34 cellular contexts compared by ENCODE assay signal in the genomic region with DNA sequence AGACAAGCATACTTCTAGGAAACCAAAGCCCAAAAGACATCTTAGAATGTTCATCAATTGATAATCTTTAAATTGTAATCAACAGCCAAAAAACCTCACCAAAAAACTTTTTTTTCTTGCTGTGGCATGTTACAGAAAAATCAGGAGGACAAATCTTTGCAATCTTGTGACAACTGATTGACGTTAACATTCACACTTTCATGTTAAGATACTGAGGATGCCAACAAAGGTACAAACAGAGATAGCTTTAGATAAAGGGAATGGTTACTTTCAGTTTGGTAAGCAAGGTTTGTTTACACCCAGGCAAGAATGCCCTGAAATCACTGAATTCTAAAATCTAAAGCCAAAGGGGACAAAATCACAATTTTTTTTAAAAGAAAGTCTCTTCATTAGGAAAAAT.
DNase-seq lines count a peak whose midpoint lies in the region; FAIRE-seq and TF ChIP-seq lines count a peak whose summit lies in the region.
"Had no signal": no experiment of that assay in that cellular context is flagged by ENCODE, and none has a peak within 500 bp of the region (broad histone marks: within the 10 kb centered on the region; RNA-seq: fewer than 3 reads in every experiment).

No MANE protein-coding gene starts in this region.

- peaks cover 9% of the 10 kb centered on the region for H4K20me1 ChIP-seq in smooth muscle cell (ENCODE audit: low read depth)

- FAIRE-seq in D721Med (lab: Jason Lieb, UNC) (peak; percentile 41), urothelium cell line (lab: Jason Lieb, UNC) (peak; percentile 9)
- FAIRE-seq: A204.1, A549 had no signal

- H2AK5ac ChIP-seq in mesenchymal stem cell (ENCODE audit: low read length, severe bottlenecking) = no peak overlapping the region
- H2AK5ac ChIP-seq in mesendoderm (ENCODE audit: low read length) = no peak overlapping the region

- H2BK120ac ChIP-seq in mesenchymal stem cell (ENCODE audit: low read depth, low read length) (no peak overlapping the region), mesendoderm (ENCODE audit: low read depth, low read length) (no peak overlapping the region)

- DNase-seq in D721Med (ENCODE audit: insufficient read length, low spot score) (no peak), mesenchymal stem cell (no peak), mesendoderm (peak; percentile 70), urothelium cell line (ENCODE audit: low spot score) (no peak), smooth muscle cell (lab: John Stamatoyannopoulos, UW; ENCODE audit: unreplicated experiment) (no peak), germinal center (ENCODE audit: low spot score) (no peak), dermis blood vessel endothelial cell (no peak)
- DNase-seq in activated CD4-positive, alpha-beta T cell treated with anti-CD3 and anti-CD28 coated beads for 4 hours = no peak
- DNase-seq: 8988T; ACHN; AML-193; BE2C; C1 segment of cervical spinal cord; Caco-2; Calu3; CD4-positive, alpha-beta memory T cell; CD4-positive, alpha-beta T cell; CD4-positive, CD25-positive, alpha-beta regulatory T cell; CD8-positive, alpha-beta memory T cell; CD8-positive, alpha-beta T cell; COR-L47; DMS 273 treated with DMSO at 0.1 percent for 48 hours; DMS153; DMS53; DMS79; DMS79 treated with DMSO at 0.1 percent for 48 hours; DND-41; EL had no signal

- H3K9ac ChIP-seq in mesenchymal stem cell (ENCODE audit: low read length) (peak overlapping the region; percentile 31), mesendoderm (ENCODE audit: low read length) (no peak overlapping the region), smooth muscle cell (ENCODE audit: low read depth) (no peak overlapping the region)
- H3K9ac ChIP-seq: BLaER1; BLaER1 treated with 17β-estradiol and CSF1 and Interleukin-3, amounts not matched to agents 10 nM and 100 nM had no signal

- H3K4me2 ChIP-seq in mesenchymal stem cell (ENCODE audit: low read length, poor library complexity, severe bottlenecking) = no peak overlapping the region
- H3K4me2 ChIP-seq in mesendoderm (ENCODE audit: low read length) = no peak overlapping the region
- H3K4me2 ChIP-seq in smooth muscle cell = no peak overlapping the region
- H3K4me2 ChIP-seq: A549; BLaER1; BLaER1 treated with 17β-estradiol and CSF1 and Interleukin-3, amounts not matched to agents 10 nM and 100 nM had no signal

- no peak overlapping the region for H3K14ac ChIP-seq in mesenchymal stem cell (ENCODE audit: low read length in 2 of 2)

- no peak overlapping the region for H3K4me3 ChIP-seq in mesenchymal stem cell (ENCODE audit: insufficient read depth in 1 of 2, low read depth in 1 of 2, low read length in 2 of 2)
- H3K4me3 ChIP-seq in mesendoderm (ENCODE audit: low read length) = no peak overlapping the region
- no peak overlapping the region for H3K4me3 ChIP-seq in smooth muscle cell
- H3K4me3 ChIP-seq: A549; BLaER1; BLaER1 treated with 17β-estradiol and CSF1 and Interleukin-3, amounts not matched to agents 10 nM and 100 nM had no signal

- H3K4me1 ChIP-seq in mesenchymal stem cell (ENCODE audit: control insufficient read depth, insufficient read depth, low read depth, low read length) (no peaks in the 10 kb centered on the region), mesendoderm (ENCODE audit: control insufficient read depth, low read depth, low read length) (no peaks in the 10 kb centered on the region), smooth muscle cell (ENCODE audit: low read depth) (no peaks in the 10 kb centered on the region)
- H3K4me1 ChIP-seq: A549, BE2C, Caco-2 had no signal

- H3K23ac ChIP-seq in mesenchymal stem cell (ENCODE audit: low read length in 2 of 2) (no peak overlapping the region), mesendoderm (ENCODE audit: low read length) (no peak overlapping the region)

- H3K56ac ChIP-seq in mesendoderm (ENCODE audit: low read length) = no peak overlapping the region

- H2AFZ ChIP-seq in mesenchymal stem cell (ENCODE audit: low read depth, low read length) = no peak overlapping the region
- no peak overlapping the region for H2AFZ ChIP-seq in smooth muscle cell (ENCODE audit: low read depth)

- H3K79me2 ChIP-seq in mesendoderm (ENCODE audit: control insufficient read depth, insufficient read depth, low read length) = no peaks in the 10 kb centered on the region
- H3K79me2 ChIP-seq in smooth muscle cell (ENCODE audit: low read depth) = no peaks in the 10 kb centered on the region

- no peaks in the 10 kb centered on the region for H3K79me1 ChIP-seq in mesenchymal stem cell (replicated peaks; ENCODE audit: low read length, poor library complexity, severe bottlenecking)
- H3K79me1 ChIP-seq in mesendoderm (ENCODE audit: low read length) = no peaks in the 10 kb centered on the region

- H2BK15ac ChIP-seq in mesenchymal stem cell (ENCODE audit: low read depth, poor library complexity, severe bottlenecking) (no peak overlapping the region), mesendoderm (replicated peaks; ENCODE audit: low read depth) (no peak overlapping the region)

- no peak overlapping the region for H4K8ac ChIP-seq in mesenchymal stem cell (ENCODE audit: low read length)
- no peak overlapping the region for H4K8ac ChIP-seq in mesendoderm (ENCODE audit: low read depth, low read length)

- H3K18ac ChIP-seq in mesenchymal stem cell (ENCODE audit: low read depth in 1 of 2, low read length in 2 of 2) (no peak overlapping the region), mesendoderm (ENCODE audit: low read length) (no peak overlapping the region)

- no peaks in the 10 kb centered on the region for H3K9me3 ChIP-seq in mesenchymal stem cell (ENCODE audit: control insufficient read depth, low read length)
- no peaks in the 10 kb centered on the region for H3K9me3 ChIP-seq in smooth muscle cell (replicated peaks; ENCODE audit: low read depth)
- H3K9me3 ChIP-seq: A549; BE2C; BLaER1; BLaER1 treated with 17β-estradiol and CSF1 and Interleukin-3, amounts not matched to agents 10 nM and 100 nM; Caco-2 had no signal

- no peaks in the 10 kb centered on the region for H3F3A ChIP-seq in smooth muscle cell (ENCODE audit: low read depth)

- no peak overlapping the region for H3K27ac ChIP-seq in mesenchymal stem cell (ENCODE audit: low read length, poor library complexity, severe bottlenecking)
- H3K27ac ChIP-seq in mesendoderm (ENCODE audit: low read depth, low read length) = no peak overlapping the region
- H3K27ac ChIP-seq in smooth muscle cell (ENCODE audit: low read depth) = no peak overlapping the region
- H3K27ac ChIP-seq: 22Rv1; A549; BLaER1; BLaER1 treated with 17β-estradiol and CSF1 and Interleukin-3, amounts not matched to agents 10 nM and 100 nM; C4-2B had no signal

- H4K91ac ChIP-seq in mesenchymal stem cell (ENCODE audit: low read length) = no peak overlapping the region

- no peak overlapping the region for H2BK5ac ChIP-seq in mesenchymal stem cell (ENCODE audit: low read depth, low read length, poor library complexity, severe bottlenecking)
- H2BK5ac ChIP-seq in mesendoderm (ENCODE audit: low read length) = no peak overlapping the region

- H3K27me3 ChIP-seq in mesenchymal stem cell (ENCODE audit: control insufficient read depth in 1 of 2, insufficient read depth in 1 of 2, low read length in 2 of 2) (no peaks in the 10 kb centered on the region), mesendoderm (ENCODE audit: insufficient read depth, low read length, poor library complexity) (no peaks in the 10 kb centered on the region), smooth muscle cell (ENCODE audit: low read depth) (no peaks in the 10 kb centered on the region)
- H3K27me3 ChIP-seq: BE2C; BLaER1; BLaER1 treated with 17β-estradiol and CSF1 and Interleukin-3, amounts not matched to agents 10 nM and 100 nM had no signal

- H3K4ac ChIP-seq in mesenchymal stem cell (ENCODE audit: low read depth in 1 of 2, low read length in 2 of 2) (no peak overlapping the region), mesendoderm (ENCODE audit: low read depth, low read length) (no peak overlapping the region)

- H3K36me3 ChIP-seq in mesenchymal stem cell (ENCODE audit: control insufficient read depth in 1 of 2, insufficient read depth in 2 of 2, low read depth in 1 of 2, low read length in 2 of 2) (peaks cover 6 to 72% of the 10 kb centered on the region in 2 experiments), mesendoderm (ENCODE audit: control insufficient read depth, insufficient read depth, low read length) (peaks cover 1% of the 10 kb centered on the region), smooth muscle cell (ENCODE audit: low read depth) (peaks cover 26% of the 10 kb centered on the region)
- H3K36me3 ChIP-seq: BE2C had no signal

- H2BK12ac ChIP-seq in mesenchymal stem cell (ENCODE audit: low read length in 2 of 2) = no peak overlapping the region

- TF ChIP-seq CTCF in D721Med (IDR thresholded peaks at IDR 0.05; ENCODE audit: insufficient read depth, missing control alignments) = no peak
- no peak for TF ChIP-seq CTCF in smooth muscle cell (IDR thresholded peaks at IDR 0.05; ENCODE audit: borderline replicate concordance, insufficient read depth, poor library complexity, severe bottlenecking)

- no peak overlapping the region for H4K5ac ChIP-seq in mesendoderm (ENCODE audit: low read length)

- WGBS in mesenchymal stem cell = no CpG with 5 or more reads among the region's 1 CpG
- WGBS in mesendoderm (ENCODE audit: extremely low coverage, insufficient coverage, low lambda C conversion rate) = no CpG with 5 or more reads among the region's 1 CpG
- WGBS in smooth muscle cell (ENCODE audit: low lambda C conversion rate) = 82% methylated on average over 1 of the region's 1 CpG
